ENCODE assay signal across 9 cellular contexts in genomic region chr17:81508639-81509047, GRCh38. TPM values are rescaled to one million over a fixed set of nuclear protein-coding genes. Genes with fewer than 3 reads are reported as not detected.
DNase-seq lines count a peak whose midpoint lies in the region; ATAC-seq and TF ChIP-seq lines count a peak whose summit lies in the region.
"Had no signal": no experiment of that assay in that cellular context is flagged by ENCODE, and none has a peak within 500 bp of the region (broad histone marks: within the 10 kb centered on the region; RNA-seq: fewer than 3 reads in every experiment).

No MANE protein-coding gene starts in this region.

- peaks cover 17% of the 10 kb centered on the region for H3K36me3 ChIP-seq in MM.1S (replicated peaks; ENCODE audit: insufficient read depth, low read length)
- peaks cover 25% of the 10 kb centered on the region for H3K36me3 ChIP-seq in mammary epithelial cell (ENCODE audit: insufficient read depth, low read length)
- H3K36me3 ChIP-seq in mesenchymal stem cell (ENCODE audit: control insufficient read depth in 1 of 2, insufficient read depth in 2 of 2, low read depth in 1 of 2, low read length in 2 of 2): peaks cover 35 to 40% of the 10 kb centered on the region in 2 experiments
- peaks cover 45% of the 10 kb centered on the region for H3K36me3 ChIP-seq in WERI-Rb-1

- POLR2A ChIA-PET in CD4-positive, alpha-beta T cell (lab: Charles Lee): interaction anchor here (0.7 to 9.3 kb wide), 13 partner anchors 9 to 1669 kb away, joined by 3 to 93 read pairs (median 5); partner anchors contain the start of genes BAHCC1, CBX4 and FAAP100

- peak overlapping the region; percentile 90 for H3K27ac Mint-ChIP-seq in CD4-positive, alpha-beta T cell

- H3K4me1 ChIP-seq in MM.1S (ENCODE audit: low read length) (peaks cover 14% of the 10 kb centered on the region), mammary epithelial cell (ENCODE audit: insufficient read depth, low read length) (peaks cover 10% of the 10 kb centered on the region), mesenchymal stem cell (ENCODE audit: control insufficient read depth, insufficient read depth, low read depth, low read length) (peaks cover 3% of the 10 kb centered on the region)

- H3K4me2 ChIP-seq in MM.1S (ENCODE audit: low read depth, low read length): no peak overlapping the region
- peak overlapping the region; percentile 87 for H3K4me2 ChIP-seq in mammary epithelial cell (ENCODE audit: insufficient read depth, low read depth, low read length)
- peak overlapping the region; percentile 95 for H3K4me2 ChIP-seq in mesenchymal stem cell (ENCODE audit: low read length, poor library complexity, severe bottlenecking)

- H3K9me2 ChIP-seq in MM.1S (replicated peaks; ENCODE audit: insufficient read depth, low read length): no peaks in the 10 kb centered on the region

- no peak overlapping the region for H3K4ac ChIP-seq in mesenchymal stem cell (ENCODE audit: low read depth in 1 of 2, low read length in 2 of 2)

- no peak overlapping the region for H2AK5ac ChIP-seq in mesenchymal stem cell (ENCODE audit: low read length, severe bottlenecking)

- no peak overlapping the region for H2BK15ac ChIP-seq in mesenchymal stem cell (ENCODE audit: low read depth, poor library complexity, severe bottlenecking)

- no peak overlapping the region for H3K14ac ChIP-seq in mesenchymal stem cell (ENCODE audit: low read length in 2 of 2)

- H2BK120ac ChIP-seq in mesenchymal stem cell (ENCODE audit: low read depth, low read length): no peak overlapping the region

- H3K4me3 ChIP-seq in MM.1S (ENCODE audit: low read length) (no peak overlapping the region), mammary epithelial cell (replicated peaks in 1 of 3; ENCODE audit: insufficient read depth in 1 of 3, low read depth in 2 of 3, low read length in 3 of 3) (peak overlapping the region in 2 of 3 experiments; percentile 90 to 93), mesenchymal stem cell (ENCODE audit: insufficient read depth in 1 of 2, low read depth in 1 of 2, low read length in 2 of 2) (peak overlapping the region; percentile 53 to 97), WERI-Rb-1 (ENCODE audit: low read depth, low read length) (no peak overlapping the region)

- DNase-seq in CD4-positive, alpha-beta T cell: no peak
- DNase-seq in MM.1S (peak; percentile 6), mammary epithelial cell (peak; percentile 54), mesenchymal stem cell (no peak), WERI-Rb-1 (no peak), AG20443 (ENCODE audit: low spot score) (no peak), HUDEP-2 (lab: John Stamatoyannopoulos, UW; ENCODE audit: unreplicated experiment in 76 of 76) (no peak), KBM-7 (no peak)

- H2BK12ac ChIP-seq in mesenchymal stem cell (ENCODE audit: low read length in 2 of 2): no peak overlapping the region

- H3K9ac ChIP-seq in MM.1S (ENCODE audit: low read length) (no peak overlapping the region), mammary epithelial cell (ENCODE audit: insufficient read depth, low read length) (no peak overlapping the region), mesenchymal stem cell (ENCODE audit: low read length) (peak overlapping the region; percentile 99)

- H3K4me1 Mint-ChIP-seq in CD4-positive, alpha-beta T cell (ENCODE audit: low read depth): peaks cover 43% of the 10 kb centered on the region

- H2AFZ ChIP-seq in MM.1S (ENCODE audit: low read length) (no peak overlapping the region), mammary epithelial cell (ENCODE audit: low read depth, low read length) (no peak overlapping the region), mesenchymal stem cell (ENCODE audit: low read depth, low read length) (no peak overlapping the region)

- H3K9me3 ChIP-seq in CD4-positive, alpha-beta T cell (ENCODE audit: control insufficient read depth, low read length): no peaks in the 10 kb centered on the region
- H3K9me3 ChIP-seq in MM.1S (replicated peaks; ENCODE audit: insufficient read depth, low read length) (no peaks in the 10 kb centered on the region), mammary epithelial cell (replicated peaks; ENCODE audit: insufficient read depth, low read length) (no peaks in the 10 kb centered on the region), mesenchymal stem cell (ENCODE audit: control insufficient read depth, low read length) (no peaks in the 10 kb centered on the region), WERI-Rb-1 (ENCODE audit: severe bottlenecking) (peaks cover 2% of the 10 kb centered on the region)
- H3K9me3 ChIP-seq: pancreas had no signal

- peaks cover 30% of the 10 kb centered on the region for H4K20me1 ChIP-seq in MM.1S (ENCODE audit: insufficient read depth, low read length)
- peaks cover 35% of the 10 kb centered on the region for H4K20me1 ChIP-seq in mammary epithelial cell (ENCODE audit: insufficient read depth, low read length)

- H3K18ac ChIP-seq in mesenchymal stem cell (ENCODE audit: low read depth in 1 of 2, low read length in 2 of 2): no peak overlapping the region

- 23% methylated on average over 8 of the region's 8 CpGs for WGBS in mammary epithelial cell (ENCODE audit: low coverage, missing lambda C conversion rate)
- WGBS in mesenchymal stem cell: 69% methylated on average over 8 of the region's 8 CpGs

- H3K79me2 ChIP-seq in MM.1S (ENCODE audit: low read length) (peaks cover 25% of the 10 kb centered on the region), mammary epithelial cell (ENCODE audit: insufficient read depth, low read length) (peaks cover 44% of the 10 kb centered on the region)

- H3K27me3 ChIP-seq in CD4-positive, alpha-beta T cell (ENCODE audit: control insufficient read depth, insufficient read depth, low read length): no peaks in the 10 kb centered on the region
- peaks cover 20% of the 10 kb centered on the region for H3K27me3 ChIP-seq in MM.1S (replicated peaks; ENCODE audit: insufficient read depth, low read length)
- H3K27me3 ChIP-seq in mammary epithelial cell (ENCODE audit: insufficient read depth, low read length): no peaks in the 10 kb centered on the region
- H3K27me3 ChIP-seq in mesenchymal stem cell (ENCODE audit: control insufficient read depth in 1 of 2, insufficient read depth in 1 of 2, low read length in 2 of 2): no peaks in the 10 kb centered on the region
- H3K27me3 ChIP-seq in WERI-Rb-1 (ENCODE audit: insufficient read depth, low read depth, severe bottlenecking): no peaks in the 10 kb centered on the region
- H3K27me3 ChIP-seq: pancreas had no signal

- peaks cover 55% of the 10 kb centered on the region for H3F3A ChIP-seq in MM.1S (ENCODE audit: insufficient read depth, low read length)

- H4K91ac ChIP-seq in mesenchymal stem cell (ENCODE audit: low read length): no peak overlapping the region

- peaks cover 49% of the 10 kb centered on the region for H3K36me3 Mint-ChIP-seq in CD4-positive, alpha-beta T cell (ENCODE audit: low read depth)

- H3K79me1 ChIP-seq in mesenchymal stem cell (replicated peaks; ENCODE audit: low read length, poor library complexity, severe bottlenecking): no peaks in the 10 kb centered on the region

- no TSS peak for BruUV-seq in mammary epithelial cell (replicated peaks; lab: Mats Ljungman, UMichigan)

- no peak overlapping the region for H4K8ac ChIP-seq in mesenchymal stem cell (ENCODE audit: low read length)

- TF ChIP-seq CTCF in CD4-positive, alpha-beta T cell (IDR thresholded peaks at IDR 0.05): no peak
- TF ChIP-seq CTCF in MM.1S (IDR thresholded peaks at IDR 0.05; ENCODE audit: low read length) (no peak), mammary epithelial cell (conservative IDR thresholded peaks at IDR 0.05 in 1 of 2, IDR thresholded peaks at IDR 0.05 in 1 of 2; ENCODE audit: extremely low read depth in 1 of 2, insufficient read depth in 1 of 2, low read depth in 1 of 2, low read length in 2 of 2) (no peak), WERI-Rb-1 (IDR thresholded peaks at IDR 0.05; ENCODE audit: low read depth, low read length) (no peak)

- no peak for ATAC-seq in CD4-positive, alpha-beta T cell (ENCODE audit: poor library complexity)

- in situ Hi-C loops in mammary epithelial cell (cut with MboI; ENCODE audit: low sequenced_read_pairs in 2 of 2) (no loop called here), KBM-7 (cut with MboI; ENCODE audit: low pct_unique_long_range_greater_than_20kb, low sequenced_read_pairs) (no loop called here)

- H3K27me3 Mint-ChIP-seq in CD4-positive, alpha-beta T cell: no peaks in the 10 kb centered on the region

- intact Hi-C loops in CD4-positive, alpha-beta T cell (cut with DNase I, micrococcal nuclease): loop anchor here in 1 of 2 experiments (5.0 kb wide), 1 partner anchor 111 kb away; the partner anchor contains the start of gene BAHCC1
- intact Hi-C loops in mammary epithelial cell (cut with micrococcal nuclease): loop anchor here (5.0 kb wide), 1 partner anchor 256 kb away; no protein-coding TSS in a partner anchor

- dilution Hi-C loops in mammary epithelial cell (cut with HindIII; ENCODE audit: low sequenced_read_pairs): loop anchor here (25.0 kb wide), 1 partner anchor 496 kb away; no protein-coding TSS in a partner anchor

- H3K23ac ChIP-seq in mesenchymal stem cell (ENCODE audit: low read length in 2 of 2): peak overlapping the region in 1 of 2 experiments; percentile 23

- peak overlapping the region; percentile 72 for H3K27ac ChIP-seq in CD4-positive, alpha-beta T cell (ENCODE audit: low read depth, low read length)
- H3K27ac ChIP-seq in MM.1S (ENCODE audit: low read length): no peak overlapping the region; the same call in 1 of the 2 replicates
- no peak overlapping the region for H3K27ac ChIP-seq in mammary epithelial cell (ENCODE audit: insufficient read depth, low read depth, low read length)
- H3K27ac ChIP-seq in mesenchymal stem cell (ENCODE audit: low read length, poor library complexity, severe bottlenecking): peak overlapping the region; percentile 72
- no peak overlapping the region for H3K27ac ChIP-seq in WERI-Rb-1

- H3K4me3 Mint-ChIP-seq in CD4-positive, alpha-beta T cell: peak overlapping the region; percentile 99

- CTCF ChIA-PET in CD4-positive, alpha-beta T cell (lab: Charles Lee): interaction anchor here (0.8 to 2.0 kb wide), 2 partner anchors 10 to 217 kb away, joined by 3 to 6 read pairs; no protein-coding TSS in a partner anchor
- CTCF ChIA-PET in mammary epithelial cell (lab: Charles Lee; ENCODE audit: low non-redundant PET): no interaction called here

- H2BK5ac ChIP-seq in mesenchymal stem cell (ENCODE audit: low read depth, low read length, poor library complexity, severe bottlenecking): no peak overlapping the region

- no peaks in the 10 kb centered on the region for H3K9me3 Mint-ChIP-seq in CD4-positive, alpha-beta T cell

RNA-seq across cellular contexts. Expression of gene ACTG1, which starts 4.0 kb away (rescaled TPM):
- total RNA-seq in CD4-positive, alpha-beta T cell: 1,000 to 10,000 TPM; 1,296 to 1,318 TPM
- total RNA-seq in mammary epithelial cell: over 10,000 TPM in 1 of 2 donors, 1,000 to 10,000 TPM in 1; 3,950 to 24,255 TPM
- polyA plus RNA-seq in mammary epithelial cell: 8,707 TPM
- polyA minus RNA-seq in mammary epithelial cell: 4,992 TPM
- polyA plus RNA-seq in mesenchymal stem cell (2013, experiment 1 of 2): 7,126 TPM
- polyA plus RNA-seq in mesenchymal stem cell (2013, experiment 2 of 2): 6,723 TPM

RNA-seq across cellular contexts. Expression of gene FSCN2, which starts 19.5 kb away (rescaled TPM):
- total RNA-seq in CD4-positive, alpha-beta T cell: 1 to 10 TPM; 1.0 to 1.1 TPM
- under 1 TPM; 0.47 to 0.83 TPM for total RNA-seq in mammary epithelial cell
- polyA plus RNA-seq in mammary epithelial cell: 0.03 TPM
- not detected for polyA minus RNA-seq in mammary epithelial cell
- 0.23 TPM for polyA plus RNA-seq in mesenchymal stem cell (2013, experiment 1 of 2)
- polyA plus RNA-seq in mesenchymal stem cell (2013, experiment 2 of 2): 0.15 TPM

RNA-seq across cellular contexts. Expression of gene FAAP100, which starts 43.5 kb away (rescaled TPM):
- total RNA-seq in CD4-positive, alpha-beta T cell: 10 to 100 TPM; 18.7 to 19.7 TPM
- total RNA-seq in mammary epithelial cell: 10 to 100 TPM; 23.5 to 26.6 TPM
- 14.6 TPM for polyA plus RNA-seq in mammary epithelial cell
- polyA minus RNA-seq in mammary epithelial cell: 37.0 TPM
- 10.1 TPM for polyA plus RNA-seq in mesenchymal stem cell (2013, experiment 1 of 2)
- polyA plus RNA-seq in mesenchymal stem cell (2013, experiment 2 of 2): 10.3 TPM

Comparison
In these comparisons a context has a peak if more than half of its experiments do, and no peak if none do; other contexts are left out.
1. DNase-seq: peak in MM.1S (single experiment) and mammary epithelial cell (single experiment); none in CD4-positive, alpha-beta T cell (0 of 10), mesenchymal stem cell (single experiment), WERI-Rb-1 (single experiment), AG20443 (single experiment), HUDEP-2 (0 of 76) and KBM-7 (single experiment).
2. H3K27ac ChIP-seq: peak in CD4-positive, alpha-beta T cell (single experiment) and mesenchymal stem cell (single experiment); none in MM.1S (single experiment), mammary epithelial cell (single experiment) and WERI-Rb-1 (single experiment).
3. H3K4me3 ChIP-seq: peak in mammary epithelial cell (2 of 3) and mesenchymal stem cell (2 of 2); none in MM.1S (single experiment) and WERI-Rb-1 (single experiment).